ENCODE assay signal across 35 cellular contexts in genomic region chr7:86762129-86762528, GRCh38.
"Had no signal": no experiment of that assay in that cellular context is flagged by ENCODE, and none has a peak within 500 bp of the region (broad histone marks: within the 10 kb centered on the region; RNA-seq: fewer than 3 reads in every experiment).

No MANE protein-coding gene starts in this region.

- H3K36me3 ChIP-seq: brain microvascular endothelial cell, esophagus muscularis mucosa, gastroesophageal sphincter, heart right ventricle, WERI-Rb-1 had no signal

- H3K27ac ChIP-seq: brain microvascular endothelial cell, coronary artery, esophagus muscularis mucosa, foreskin keratinocyte, gastroesophageal sphincter, heart right ventricle, WERI-Rb-1 had no signal

- DNase-seq: activated CD4-positive, alpha-beta memory T cell treated with anti-CD3 and anti-CD28 coated beads, Interleukin-2, amount 10 ng/mL, durations not matched to agents 7 days and 5 days; activated CD4-positive, alpha-beta T cell treated with anti-CD3 and anti-CD28 coated beads for 4 hours; activated CD4-positive, alpha-beta T cell treated with anti-CD3 and anti-CD28 coated beads, Interleukin-2, amount 10 ng/mL, durations not matched to agents 7 days and 5 days; activated CD4-positive, alpha-beta T cell treated with anti-CD3 and anti-CD28 coated beads, Interleukin-2, amount 50 U/mL, for 4 hours; activated CD4-positive, CD25-positive, alpha-beta regulatory T cell; activated CD4-positive, CD25-positive, alpha-beta regulatory T cell treated with anti-CD3 and anti-CD28 coated beads, Interleukin-2, amount 50 U/mL, for 72 hours; activated CD8-positive, alpha-beta memory T cell treated with anti-CD3 and anti-CD28 coated beads, Interleukin-2, amount 50 U/mL, for 48 hours; activated effector memory CD4-positive, alpha-beta T cell treated with anti-CD3 and anti-CD28 coated beads, Interleukin-2, amount 50 U/mL, for 16 hours; activated naive CD4-positive, alpha-beta T cell treated with anti-CD3 and anti-CD28 coated beads, Interleukin-2, amount 10 ng/mL, durations not matched to agents 7 days and 5 days; activated naive CD8-positive, alpha-beta T cell treated with anti-CD3 and anti-CD28 coated beads, Interleukin-2, amount 10 ng/mL, durations not matched to agents 7 days and 5 days; activated T-cell treated with anti-CD3 and anti-CD28 coated beads for 4 hours; activated T-cell treated with anti-CD3 and anti-CD28 coated beads, Interleukin-2, amount 50 U/mL, for 4 hours; amniotic stem cell; anterior cingulate cortex; brain microvascular endothelial cell; dorsolateral prefrontal cortex; effector memory CD8-positive, alpha-beta T cell; erythroblast; foreskin keratinocyte; heart right ventricle; T-helper 1 cell; T-helper 17 cell; T1000; WERI-Rb-1 had no signal

- H3K36me3 Mint-ChIP-seq: activated naive CD4-positive, alpha-beta T cell treated with anti-CD3 and anti-CD28 coated beads, Interleukin-2, amount 10 ng/mL, durations not matched to agents 7 days and 5 days; activated naive CD8-positive, alpha-beta T cell treated with anti-CD3 and anti-CD28 coated beads, Interleukin-2, amount 10 ng/mL, durations not matched to agents 7 days and 5 days had no signal

- H3K4me3 Mint-ChIP-seq: activated CD4-positive, alpha-beta memory T cell treated with anti-CD3 and anti-CD28 coated beads, Interleukin-2, amount 10 ng/mL, durations not matched to agents 7 days and 5 days; activated CD4-positive, alpha-beta T cell treated with anti-CD3 and anti-CD28 coated beads, Interleukin-2, amount 10 ng/mL, durations not matched to agents 7 days and 5 days; activated naive CD4-positive, alpha-beta T cell treated with anti-CD3 and anti-CD28 coated beads, Interleukin-2, amount 10 ng/mL, durations not matched to agents 7 days and 5 days; activated naive CD8-positive, alpha-beta T cell treated with anti-CD3 and anti-CD28 coated beads, Interleukin-2, amount 10 ng/mL, durations not matched to agents 7 days and 5 days; activated T-cell treated with anti-CD3 and anti-CD28 coated beads, Interleukin-2, amount 50 U/mL, for 4 hours; activated T-helper 1 cell treated with anti-CD3 and anti-CD28 coated beads, Interleukin-12 subunit alpha, Interleukin-12 subunit beta, Interleukin-2, Interleukin-4 antibody, amounts not matched to agents 30 ng/mL and 10 ng/mL and 1 ng/mL, durations not matched to agents 14 hours and 24 hours and 36 hours; central memory CD8-positive, alpha-beta T cell; dendritic cell treated with granulocyte-macrophage colony-stimulating factor and Interleukin-4, amounts not matched to agents 40 ng/mL and 50 ng/mL, for 4 days; effector memory CD8-positive, alpha-beta T cell; T-helper 17 cell; T-helper 2 cell treated with Interferon-gamma antibody and Interleukin-4, amounts not matched to agents 5 μg/mL and 100 μg/mL, for 36 hours had no signal

- H3K9me3 ChIP-seq: esophagus muscularis mucosa, gastroesophageal sphincter, heart right ventricle had no signal

- ATAC-seq: activated naive CD4-positive, alpha-beta T cell treated with anti-CD3 and anti-CD28 coated beads, Interleukin-2, amount 50 U/mL, for 72 hours; activated T-cell treated with anti-CD3 and anti-CD28 coated beads, Interleukin-2, amount 50 U/mL, for 4 hours; effector memory CD8-positive, alpha-beta T cell; foreskin keratinocyte; gastroesophageal sphincter; heart right ventricle; T-helper 17 cell had no signal

- FAIRE-seq: astrocyte, bronchial epithelial cell had no signal

- H3K4me3 ChIP-seq: coronary artery, dorsolateral prefrontal cortex, esophagus muscularis mucosa, gastroesophageal sphincter, heart right ventricle had no signal

- H3K4me1 ChIP-seq: esophagus muscularis mucosa, foreskin keratinocyte, gastroesophageal sphincter, heart right ventricle had no signal

- H3K4me1 Mint-ChIP-seq: activated CD4-positive, alpha-beta memory T cell treated with anti-CD3 and anti-CD28 coated beads, Interleukin-2, amount 10 ng/mL, durations not matched to agents 7 days and 5 days; activated CD4-positive, alpha-beta T cell treated with anti-CD3 and anti-CD28 coated beads, Interleukin-2, amount 10 ng/mL, durations not matched to agents 7 days and 5 days; activated naive CD4-positive, alpha-beta T cell treated with anti-CD3 and anti-CD28 coated beads, Interleukin-2, amount 10 ng/mL, durations not matched to agents 7 days and 5 days; activated naive CD8-positive, alpha-beta T cell treated with anti-CD3 and anti-CD28 coated beads, Interleukin-2, amount 10 ng/mL, durations not matched to agents 7 days and 5 days; central memory CD8-positive, alpha-beta T cell; T-helper 17 cell had no signal

- H3K27ac Mint-ChIP-seq: activated CD4-positive, alpha-beta memory T cell treated with anti-CD3 and anti-CD28 coated beads, Interleukin-2, amount 10 ng/mL, durations not matched to agents 7 days and 5 days; activated CD4-positive, alpha-beta T cell treated with anti-CD3 and anti-CD28 coated beads, Interleukin-2, amount 10 ng/mL, durations not matched to agents 7 days and 5 days; activated naive CD4-positive, alpha-beta T cell treated with anti-CD3 and anti-CD28 coated beads, Interleukin-2, amount 10 ng/mL, durations not matched to agents 7 days and 5 days; activated naive CD4-positive, alpha-beta T cell treated with anti-CD3 and anti-CD28 coated beads, Interleukin-2, amount 50 U/mL, for 72 hours; activated naive CD8-positive, alpha-beta T cell treated with anti-CD3 and anti-CD28 coated beads, Interleukin-2, amount 10 ng/mL, durations not matched to agents 7 days and 5 days; activated T-helper 1 cell treated with anti-CD3 and anti-CD28 coated beads, Interleukin-12 subunit alpha, Interleukin-12 subunit beta, Interleukin-2, Interleukin-4 antibody, amounts not matched to agents 30 ng/mL and 10 ng/mL and 1 ng/mL, durations not matched to agents 14 hours and 24 hours and 36 hours; activated T-helper 2 cell treated with anti-CD3 and anti-CD28 coated beads, Interferon-gamma antibody, Interleukin-2, Interleukin-4, amounts not matched to agents 10 μg/mL and 5 μg/mL and 100 μg/mL, durations not matched to agents 14 hours and 24 hours and 36 hours; dendritic cell treated with granulocyte-macrophage colony-stimulating factor and Interleukin-4, amounts not matched to agents 40 ng/mL and 50 ng/mL, for 4 days; effector memory CD8-positive, alpha-beta T cell; T-helper 17 cell; T-helper 2 cell treated with Interferon-gamma antibody and Interleukin-4, amounts not matched to agents 5 μg/mL and 100 μg/mL, for 36 hours had no signal

- H3K27me3 ChIP-seq: brain microvascular endothelial cell, dorsolateral prefrontal cortex, esophagus muscularis mucosa, foreskin keratinocyte, gastroesophageal sphincter had no signal

- H3K27me3 Mint-ChIP-seq: activated CD4-positive, alpha-beta memory T cell treated with anti-CD3 and anti-CD28 coated beads, Interleukin-2, amount 10 ng/mL, durations not matched to agents 7 days and 5 days; activated naive CD4-positive, alpha-beta T cell treated with anti-CD3 and anti-CD28 coated beads, Interleukin-2, amount 10 ng/mL, durations not matched to agents 7 days and 5 days; activated naive CD8-positive, alpha-beta T cell treated with anti-CD3 and anti-CD28 coated beads, Interleukin-2, amount 10 ng/mL, durations not matched to agents 7 days and 5 days; central memory CD8-positive, alpha-beta T cell; dendritic cell treated with granulocyte-macrophage colony-stimulating factor and Interleukin-4, amounts not matched to agents 40 ng/mL and 50 ng/mL, for 4 days; effector memory CD8-positive, alpha-beta T cell had no signal

- H3K9me3 Mint-ChIP-seq: activated CD4-positive, alpha-beta memory T cell treated with anti-CD3 and anti-CD28 coated beads, Interleukin-2, amount 10 ng/mL, durations not matched to agents 7 days and 5 days; activated CD4-positive, alpha-beta T cell treated with anti-CD3 and anti-CD28 coated beads, Interleukin-2, amount 10 ng/mL, durations not matched to agents 7 days and 5 days; activated naive CD4-positive, alpha-beta T cell treated with anti-CD3 and anti-CD28 coated beads, Interleukin-2, amount 10 ng/mL, durations not matched to agents 7 days and 5 days; activated naive CD8-positive, alpha-beta T cell treated with anti-CD3 and anti-CD28 coated beads, Interleukin-2, amount 10 ng/mL, durations not matched to agents 7 days and 5 days; activated T-cell treated with anti-CD3 and anti-CD28 coated beads, Interleukin-2, amount 50 U/mL, for 4 hours; activated T-helper 1 cell treated with anti-CD3 and anti-CD28 coated beads, Interleukin-12 subunit alpha, Interleukin-12 subunit beta, Interleukin-2, Interleukin-4 antibody, amounts not matched to agents 30 ng/mL and 10 ng/mL and 1 ng/mL, durations not matched to agents 14 hours and 24 hours and 36 hours; activated T-helper 2 cell treated with anti-CD3 and anti-CD28 coated beads, Interferon-gamma antibody, Interleukin-2, Interleukin-4, amounts not matched to agents 10 μg/mL and 5 μg/mL and 100 μg/mL, durations not matched to agents 14 hours and 24 hours and 36 hours; central memory CD8-positive, alpha-beta T cell; T-helper 2 cell treated with Interferon-gamma antibody and Interleukin-4, amounts not matched to agents 5 μg/mL and 100 μg/mL, for 36 hours had no signal
